Comparison of ENCODE assay signal across 10 cellular contexts in genomic region chr4:132227349-132228165, GRCh38.
A peak's percentile ranks its signal among the peaks of the same experiment; 100 is the strongest.
DNase-seq lines count a peak whose midpoint lies in the region; ATAC-seq and TF ChIP-seq lines count a peak whose summit lies in the region.
"Had no signal": no experiment of that assay in that cellular context is flagged by ENCODE, and none has a peak within 500 bp of the region (broad histone marks: within the 10 kb centered on the region; RNA-seq: fewer than 3 reads in every experiment).

No MANE protein-coding gene starts in this region.

- DNase-seq in AG10803 (ENCODE audit: low read depth) (peak; percentile 3), RWPE2 (ENCODE audit: low spot score) (no peak), hepatocyte (ENCODE audit: low spot score) (peak; percentile 90), NCI-H345 treated with DMSO at 0.1 percent for 48 hours (lab: John Stamatoyannopoulos, UW; ENCODE audit: unreplicated experiment) (no peak), NCI-H1105 treated with DMSO at 0.1 percent for 48 hours (lab: John Stamatoyannopoulos, UW) (no peak), NCI-H2171 treated with DMSO at 0.1 percent for 48 hours (lab: John Stamatoyannopoulos, UW) (no peak)
- DNase-seq: retina had no signal

- H3K36me3 ChIP-seq in RWPE2 (ENCODE audit: low read depth) (no peaks in the 10 kb centered on the region), hepatocyte (replicated peaks; ENCODE audit: insufficient read depth, low read depth) (no peaks in the 10 kb centered on the region)
- H3K36me3 ChIP-seq: HAP-1 had no signal

- ATAC-seq in GM21423 (IDR thresholded peaks at IDR 0.05; ENCODE audit: unreplicated experiment) (peak; percentile 68), RWPE2 (ENCODE audit: low read depth) (peak; percentile 74), HG03196 (IDR thresholded peaks at IDR 0.05; ENCODE audit: unreplicated experiment) (no peak)

- H3K27me3 ChIP-seq in RWPE2 (ENCODE audit: insufficient read depth, poor library complexity, severe bottlenecking) (no peaks in the 10 kb centered on the region), hepatocyte (no peaks in the 10 kb centered on the region)

- peak overlapping the region; percentile 62 for H2AFZ ChIP-seq in hepatocyte

- H3K4me1 ChIP-seq in RWPE2 (ENCODE audit: insufficient read depth, poor library complexity, severe bottlenecking), result no peaks in the 10 kb centered on the region
- no peaks in the 10 kb centered on the region for H3K4me1 ChIP-seq in hepatocyte (ENCODE audit: insufficient read depth)
- H3K4me1 ChIP-seq: HAP-1 had no signal

- H3K4me3 ChIP-seq in AG10803 (ENCODE audit: low read length) (peak overlapping the region; percentile 26; the same call in 1 of the 2 replicates), RWPE2 (ENCODE audit: severe bottlenecking) (no peak overlapping the region), hepatocyte (peak overlapping the region; percentile 23)
- H3K4me3 ChIP-seq: HAP-1 had no signal

- H4K20me1 ChIP-seq in hepatocyte (ENCODE audit: insufficient read depth, poor library complexity, severe bottlenecking), result no peaks in the 10 kb centered on the region

- H3K4me2 ChIP-seq in hepatocyte, result peak overlapping the region; percentile 78

- H3K9me3 ChIP-seq in RWPE2 (ENCODE audit: severe bottlenecking) (no peaks in the 10 kb centered on the region), hepatocyte (ENCODE audit: low read depth) (peaks cover 6% of the 10 kb centered on the region)

- H3K27ac ChIP-seq in RWPE2 (ENCODE audit: poor library complexity, severe bottlenecking), result no peak overlapping the region
- H3K27ac ChIP-seq in hepatocyte, result peak overlapping the region; percentile 27

- H3K79me2 ChIP-seq in hepatocyte, result no peaks in the 10 kb centered on the region

- H3K9me2 ChIP-seq in hepatocyte (replicated peaks; ENCODE audit: insufficient read depth), result no peaks in the 10 kb centered on the region

- TF ChIP-seq CTCF in AG10803 (conservative IDR thresholded peaks at IDR 0.05; ENCODE audit: low read length) (peak; percentile 37), RWPE2 (IDR thresholded peaks at IDR 0.05; ENCODE audit: poor library complexity, severe bottlenecking) (peak; percentile 69), hepatocyte (IDR thresholded peaks at IDR 0.05; ENCODE audit: poor library complexity) (peak; percentile 84)

- WGBS in hepatocyte (ENCODE audit: low lambda C conversion rate, missing lambda C conversion rate), result 26% methylated on average over 19 of the region's 19 CpGs

Comparison
In these comparisons a context has a peak if more than half of its experiments do, and no peak if none do; other contexts are left out.
1. DNase-seq: peak in AG10803 (single experiment) and hepatocyte (single experiment); none in RWPE2 (single experiment), NCI-H345 treated with DMSO at 0.1 percent for 48 hours (single experiment), NCI-H1105 treated with DMSO at 0.1 percent for 48 hours (single experiment) and NCI-H2171 treated with DMSO at 0.1 percent for 48 hours (single experiment).
2. Peak in every context shown above with its lines, with median percentiles within 50 percentile points of each other: CTCF ChIP-seq.